9 cellular contexts compared by ENCODE assay signal in the genomic region with DNA sequence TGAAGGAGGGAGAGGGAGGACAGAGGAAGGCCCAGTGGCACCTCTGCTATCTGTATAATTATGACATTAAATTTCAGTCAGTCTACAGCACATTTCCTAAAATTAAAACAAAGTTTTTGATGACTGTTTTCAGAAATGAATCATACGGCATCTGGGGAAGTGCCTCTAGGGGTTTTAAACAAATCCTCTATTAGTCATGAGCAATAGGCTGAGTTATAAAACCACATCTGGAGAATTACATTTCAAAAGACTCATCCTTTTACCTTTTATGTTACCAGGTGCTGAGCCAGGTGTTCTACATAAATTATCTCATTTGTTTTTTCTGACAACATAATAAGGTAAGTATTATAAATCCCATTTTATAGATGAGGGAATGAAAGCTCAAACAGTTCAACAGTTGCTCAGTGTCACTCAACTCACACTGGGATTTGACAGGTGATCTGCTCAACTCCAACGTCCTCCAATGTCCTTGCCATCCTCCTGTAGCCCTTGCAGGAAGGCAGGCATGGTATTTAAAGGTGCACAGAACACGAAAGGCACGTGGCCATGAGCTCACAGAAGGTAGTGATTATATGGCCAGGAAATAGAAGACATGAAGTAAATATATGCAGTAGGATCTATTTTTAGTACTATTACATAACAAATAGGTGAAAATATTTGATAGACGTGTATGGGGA.
DNase-seq lines count a peak whose midpoint lies in the region; ATAC-seq and TF ChIP-seq lines count a peak whose summit lies in the region.
"Had no signal": no experiment of that assay in that cellular context is flagged by ENCODE, and none has a peak within 500 bp of the region (broad histone marks: within the 10 kb centered on the region; RNA-seq: fewer than 3 reads in every experiment).

No MANE protein-coding gene starts in this region.

- H3K27me3 ChIP-seq in SJCRH30 = no peaks in the 10 kb centered on the region

- TF ChIP-seq CTCF in AG10803 (conservative IDR thresholded peaks at IDR 0.05; ENCODE audit: low read length) (no peak), epithelial cell of esophagus (IDR thresholded peaks at IDR 0.05; ENCODE audit: insufficient read depth, low read depth, low read length, missing control alignments) (no peak), glutamatergic neuron (IDR thresholded peaks at IDR 0.05; ENCODE audit: partially characterized antibody, unreplicated experiment) (no peak)

- H3K27me3 Mint-ChIP-seq in glutamatergic neuron (ENCODE audit: unreplicated experiment) = peaks cover 2% of the 10 kb centered on the region

- H3K4me1 ChIP-seq in SJCRH30 = no peaks in the 10 kb centered on the region

- no peak overlapping the region for H3K27ac ChIP-seq in SJCRH30

- DNase-seq in AG10803 (ENCODE audit: low read depth) = peak; percentile 60
- peak; percentile 89 for DNase-seq in epithelial cell of esophagus (ENCODE audit: low read depth)
- no peak for DNase-seq in glutamatergic neuron
- DNase-seq in NOMO-1 (lab: John Stamatoyannopoulos, UW; ENCODE audit: unreplicated experiment in 2 of 2) = no peak
- DNase-seq in SJCRH30 = no peak
- DNase-seq: activated CD4-positive, alpha-beta T cell treated with anti-CD3 and anti-CD28 coated beads, Interleukin-2, amount 50 U/mL, for 4 hours had no signal

- H3K4me1 Mint-ChIP-seq in glutamatergic neuron (ENCODE audit: low read depth, unreplicated experiment) = no peaks in the 10 kb centered on the region

- H3K36me3 ChIP-seq in SJCRH30 = no peaks in the 10 kb centered on the region

- no peak overlapping the region for H3K4me3 Mint-ChIP-seq in glutamatergic neuron (ENCODE audit: unreplicated experiment)

- H3K27ac Mint-ChIP-seq in glutamatergic neuron (ENCODE audit: unreplicated experiment) = no peak overlapping the region

- H3K9me3 Mint-ChIP-seq in glutamatergic neuron (ENCODE audit: unreplicated experiment) = no peaks in the 10 kb centered on the region

- H3K36me3 Mint-ChIP-seq in glutamatergic neuron (ENCODE audit: unreplicated experiment) = no peaks in the 10 kb centered on the region

- H3K9me3 ChIP-seq in SJCRH30 (replicated peaks) = no peaks in the 10 kb centered on the region

- no peak overlapping the region for H3K4me3 ChIP-seq in AG10803 (ENCODE audit: low read length)
- H3K4me3 ChIP-seq in epithelial cell of esophagus (ENCODE audit: low read length) = no peak overlapping the region
- H3K4me3 ChIP-seq in SJCRH30 = no peak overlapping the region

- ATAC-seq in GM19023 (IDR thresholded peaks at IDR 0.05; ENCODE audit: unreplicated experiment) (peak; percentile 74), HG03378 (IDR thresholded peaks at IDR 0.05; ENCODE audit: unreplicated experiment) (peak; percentile 87), HG03280 (IDR thresholded peaks at IDR 0.05; ENCODE audit: unreplicated experiment) (no peak)

Comparison
In these comparisons a context has a peak if more than half of its experiments do, and no peak if none do; other contexts are left out.
1. DNase-seq: peak in AG10803 (single experiment) and epithelial cell of esophagus (single experiment); none in glutamatergic neuron (single experiment), NOMO-1 (0 of 2) and SJCRH30 (0 of 2).